In genomic region chr9:81162361-81162760, GRCh38 we compare ENCODE assay signal across 1 cellular context.
TF ChIP-seq lines count a peak whose summit lies in the region.

No MANE protein-coding gene starts in this region.

TF ChIP-seq in WTC11, 78 proteins besides CTCF, POLR2A, EP300 and RAD21 (continued from another document):
- no peak for TF ChIP-seq NR2C2 (CRISPR knock-in tag; IDR thresholded peaks at IDR 0.05)
